In the genomic region with DNA sequence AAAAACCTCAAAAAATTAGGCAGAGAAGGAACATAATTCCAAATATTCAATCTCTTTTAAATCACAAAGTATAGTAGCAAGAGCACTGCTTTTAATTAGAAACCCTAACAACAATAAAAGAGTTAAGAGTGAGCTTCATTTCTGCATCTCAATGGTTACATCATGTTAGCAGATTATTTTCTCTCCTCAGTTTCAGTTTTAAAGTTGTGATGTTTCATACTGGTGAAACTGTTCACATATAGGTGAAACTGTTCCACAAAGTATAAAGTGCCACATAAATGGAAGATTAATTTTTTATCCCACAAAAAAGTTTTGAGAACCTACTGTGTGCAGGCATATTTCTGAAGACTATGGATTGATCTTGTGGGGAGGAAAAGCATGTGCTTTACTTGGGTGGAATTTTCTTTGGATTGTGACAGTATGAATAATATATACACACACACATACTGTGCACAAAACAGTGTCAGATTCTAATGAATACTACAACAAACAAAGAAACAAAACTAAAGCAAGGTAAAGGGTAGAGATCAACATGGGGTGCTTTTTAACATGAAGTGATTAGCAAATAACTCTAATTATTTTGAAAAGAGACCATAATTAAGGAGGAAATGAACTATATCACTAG, we compare ENCODE assay signal across 26 cellular contexts. TPM values are rescaled to one million over a fixed set of nuclear protein-coding genes. Genes with fewer than 3 reads are reported as not detected.
DNase-seq lines count a peak whose midpoint lies in the region; ATAC-seq, FAIRE-seq and TF ChIP-seq lines count a peak whose summit lies in the region.
"Had no signal": no experiment of that assay in that cellular context is flagged by ENCODE, and none has a peak within 500 bp of the region (broad histone marks: within the 10 kb centered on the region; RNA-seq: fewer than 3 reads in every experiment).

No MANE protein-coding gene starts in this region.

- TF ChIP-seq CTCF in coronary artery (IDR thresholded peaks at IDR 0.05), result no peak
- TF ChIP-seq CTCF in right atrium auricular region (IDR thresholded peaks at IDR 0.05), result no peak

- ATAC-seq in HG02588 (IDR thresholded peaks at IDR 0.05; ENCODE audit: unreplicated experiment), result no peak
- ATAC-seq: activated CD8-positive, alpha-beta memory T cell treated with anti-CD3 and anti-CD28 coated beads, Interleukin-2, amount 10 ng/mL, durations not matched to agents 7 days and 5 days; body of pancreas; gastroesophageal sphincter; GM12878; naive thymus-derived CD8-positive, alpha-beta T cell; Right ventricle myocardium inferior; stimulated activated naive CD8-positive, alpha-beta T cell treated with anti-CD3 and anti-CD28 coated beads, Interleukin-15, Interleukin-2, amounts not matched to agents 100 U/mL and 50 U/mL, for 24 hours had no signal

- H3K27me3 ChIP-seq in right atrium auricular region (no peaks in the 10 kb centered on the region), small intestine (ENCODE audit: control insufficient read depth in 2 of 2, insufficient read depth in 2 of 2, low read length in 2 of 2) (no peaks in the 10 kb centered on the region)
- H3K27me3 ChIP-seq: body of pancreas, gastroesophageal sphincter, sigmoid colon, tibial nerve had no signal

- DNase-seq in GM03348 (ENCODE audit: low spot score), result peak; percentile 9
- peak; percentile 28 for DNase-seq in OCI-M1 (lab: John Stamatoyannopoulos, UW)
- no peak for DNase-seq in coronary artery (ENCODE audit: low spot score)
- peak; percentile 3 for DNase-seq in kidney tubule cell (ENCODE audit: low spot score)
- DNase-seq in right atrium auricular region (ENCODE audit: low spot score), result no peak
- no peak for DNase-seq in small intestine
- no peak for DNase-seq in stimulated activated CD4-positive, alpha-beta T cell treated with anti-CD3 and anti-CD28 coated beads, Interleukin-2, amount 100 ng/mL, for 24 hours
- DNase-seq: activated CD4-positive, alpha-beta T cell treated with anti-CD3 and anti-CD28 coated beads for 48 hours; activated CD8-positive, alpha-beta memory T cell treated with anti-CD3 and anti-CD28 coated beads, Interleukin-2, amount 10 ng/mL, durations not matched to agents 7 days and 5 days; body of pancreas; CD4-positive, alpha-beta memory T cell; cortex of kidney; GOT3; Karpas-422; naive thymus-derived CD8-positive, alpha-beta T cell; NCI-H1105; NCI-H524; sigmoid colon; stimulated activated naive CD8-positive, alpha-beta T cell treated with anti-CD3 and anti-CD28 coated beads, Interleukin-15, Interleukin-2, amounts not matched to agents 100 U/mL and 50 U/mL, for 24 hours had no signal

- H3K4me3 ChIP-seq in coronary artery (peak overlapping the region; percentile 11), right atrium auricular region (no peak overlapping the region), small intestine (ENCODE audit: low read depth in 1 of 2, low read length in 2 of 2) (no peak overlapping the region)
- H3K4me3 ChIP-seq: body of pancreas, gastroesophageal sphincter, GM12878, sigmoid colon, tibial nerve had no signal

- H3K9me3 ChIP-seq in right atrium auricular region (peaks cover 0 to 18% of the 10 kb centered on the region in 2 donors), small intestine (ENCODE audit: control insufficient read depth, low read depth) (no peaks in the 10 kb centered on the region)
- H3K9me3 ChIP-seq: body of pancreas had no signal

- no peak for FAIRE-seq in small intestine (lab: Jason Lieb, UNC)
- FAIRE-seq: GM12878, HTR-8/SVneo had no signal

- no peaks in the 10 kb centered on the region for H3K4me1 ChIP-seq in right atrium auricular region
- H3K4me1 ChIP-seq in small intestine (ENCODE audit: control insufficient read depth in 2 of 2, insufficient read depth in 1 of 2, low read depth in 1 of 2, low read length in 1 of 2), result no peaks in the 10 kb centered on the region
- H3K4me1 ChIP-seq: body of pancreas, gastroesophageal sphincter had no signal

- no peaks in the 10 kb centered on the region for H3K36me3 ChIP-seq in right atrium auricular region
- no peaks in the 10 kb centered on the region for H3K36me3 ChIP-seq in small intestine (ENCODE audit: control insufficient read depth in 2 of 2, insufficient read depth in 2 of 2, low read length in 2 of 2)
- H3K36me3 ChIP-seq: gastroesophageal sphincter, sigmoid colon, tibial nerve had no signal

- H3K27ac ChIP-seq in coronary artery, result no peak overlapping the region
- H3K27ac ChIP-seq in right atrium auricular region, result no peak overlapping the region
- no peak overlapping the region for H3K27ac ChIP-seq in small intestine (ENCODE audit: low read depth in 1 of 2, low read length in 1 of 2)
- H3K27ac ChIP-seq: body of pancreas, gastroesophageal sphincter, sigmoid colon, tibial nerve had no signal

RNA-seq across cellular contexts. Expression of a gene that starts 17.1 kb away (rescaled TPM):
- total RNA-seq in right atrium auricular region, result 100 to 1,000 TPM; 130 to 196 TPM
- 10 to 100 TPM in 2 of 3 donors, 1 to 10 TPM in 1; 5.1 to 40.5 (median 40.0) TPM for polyA plus RNA-seq in small intestine
- total RNA-seq: activated CD8-positive, alpha-beta memory T cell treated with anti-CD3 and anti-CD28 coated beads, Interleukin-2, amount 10 ng/mL, durations not matched to agents 7 days and 5 days; activated T-helper 1 cell treated with anti-CD3 and anti-CD28 coated beads, Interleukin-12 subunit alpha, Interleukin-12 subunit beta, Interleukin-2, Interleukin-4 antibody, amounts not matched to agents 30 ng/mL and 10 ng/mL and 1 ng/mL, durations not matched to agents 14 hours and 24 hours and 36 hours; CD4-positive, alpha-beta memory T cell; naive thymus-derived CD8-positive, alpha-beta T cell had no signal
- polyA plus RNA-seq: CD4-positive, alpha-beta memory T cell; naive thymus-derived CD8-positive, alpha-beta T cell had no signal

RNA-seq across cellular contexts. Expression of a gene that starts 36.3 kb away (rescaled TPM):
- total RNA-seq in right atrium auricular region, result not detected
- polyA plus RNA-seq in small intestine, result under 1 TPM in 1 of 3 donors, not detected in 2; 0.03 TPM
- total RNA-seq: activated CD8-positive, alpha-beta memory T cell treated with anti-CD3 and anti-CD28 coated beads, Interleukin-2, amount 10 ng/mL, durations not matched to agents 7 days and 5 days; activated T-helper 1 cell treated with anti-CD3 and anti-CD28 coated beads, Interleukin-12 subunit alpha, Interleukin-12 subunit beta, Interleukin-2, Interleukin-4 antibody, amounts not matched to agents 30 ng/mL and 10 ng/mL and 1 ng/mL, durations not matched to agents 14 hours and 24 hours and 36 hours; body of pancreas; CD4-positive, alpha-beta memory T cell; gastroesophageal sphincter; GM12878; naive thymus-derived CD8-positive, alpha-beta T cell; Right ventricle myocardium inferior; sigmoid colon; tibial nerve had no signal
- polyA plus RNA-seq: CD4-positive, alpha-beta memory T cell; GM12878; naive thymus-derived CD8-positive, alpha-beta T cell; sigmoid colon had no signal

Comparison
In these comparisons a context has a peak if more than half of its experiments do, and no peak if none do; other contexts are left out.
1. DNase-seq: peak in GM03348 (single experiment), OCI-M1 (single experiment) and kidney tubule cell (single experiment); none in coronary artery (single experiment), right atrium auricular region (single experiment), small intestine (single experiment) and stimulated activated CD4-positive, alpha-beta T cell treated with anti-CD3 and anti-CD28 coated beads, Interleukin-2, amount 100 ng/mL, for 24 hours (0 of 2).